In the genomic region with DNA sequence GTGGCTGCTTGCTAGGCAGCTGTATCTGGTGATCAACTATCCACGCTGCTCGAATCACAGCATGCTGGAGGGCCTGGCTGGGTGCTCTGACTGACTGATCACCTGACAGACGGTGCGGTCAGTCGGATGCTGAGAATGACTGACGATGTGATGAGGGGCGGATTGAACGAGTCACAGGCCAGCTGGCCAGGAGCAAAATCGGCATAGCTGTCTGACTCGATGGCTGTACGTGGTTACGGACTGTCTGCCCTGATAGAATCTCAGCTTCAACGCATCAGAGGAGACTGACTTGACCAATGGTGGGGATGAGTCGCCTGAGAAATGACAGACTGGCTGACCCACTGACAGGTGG, we compare ENCODE assay signal across 9 cellular contexts. TPM values are rescaled to one million over a fixed set of nuclear protein-coding genes. Genes with fewer than 3 reads are reported as not detected.
DNase-seq lines count a peak whose midpoint lies in the region; ATAC-seq and FAIRE-seq lines count a peak whose summit lies in the region.
"Had no signal": no experiment of that assay in that cellular context is flagged by ENCODE, and none has a peak within 500 bp of the region (broad histone marks: within the 10 kb centered on the region; RNA-seq: fewer than 3 reads in every experiment).

No MANE protein-coding gene starts in this region.

- H3K9me3 Mint-ChIP-seq in activated CD4-positive, alpha-beta T cell treated with anti-CD3 and anti-CD28 coated beads, Interleukin-2, amount 10 ng/mL, durations not matched to agents 7 days and 5 days = no peaks in the 10 kb centered on the region
- H3K9me3 Mint-ChIP-seq in activated CD4-positive, alpha-beta memory T cell treated with anti-CD3 and anti-CD28 coated beads, Interleukin-2, amount 10 ng/mL, durations not matched to agents 7 days and 5 days = no peaks in the 10 kb centered on the region

- H3K27ac ChIP-seq in temporal lobe (ENCODE audit: low read depth, low read length) = peak overlapping the region; percentile 88

- ATAC-seq in GM19023 (IDR thresholded peaks at IDR 0.05; ENCODE audit: unreplicated experiment) (no peak), GM19324 (IDR thresholded peaks at IDR 0.05; ENCODE audit: low FRiP score, unreplicated experiment) (no peak)

- POLR2A ChIA-PET in activated CD4-positive, alpha-beta T cell treated with anti-CD3 and anti-CD28 coated beads, Interleukin-2, amount 10 ng/mL, durations not matched to agents 7 days and 5 days (lab: Charles Lee) = no interaction called here
- POLR2A ChIA-PET in activated CD4-positive, alpha-beta memory T cell treated with anti-CD3 and anti-CD28 coated beads, Interleukin-2, amount 10 ng/mL, durations not matched to agents 7 days and 5 days (lab: Charles Lee) = interaction anchor here (1.0 to 4.5 kb wide), 12 partner anchors 11 to 221 kb away, joined by 4 to 62 read pairs (median 8); a partner anchor contains a TSS

- H3K27ac Mint-ChIP-seq in activated CD4-positive, alpha-beta T cell treated with anti-CD3 and anti-CD28 coated beads, Interleukin-2, amount 10 ng/mL, durations not matched to agents 7 days and 5 days = peak overlapping the region; percentile 98
- H3K27ac Mint-ChIP-seq in activated CD4-positive, alpha-beta memory T cell treated with anti-CD3 and anti-CD28 coated beads, Interleukin-2, amount 10 ng/mL, durations not matched to agents 7 days and 5 days = peak overlapping the region; percentile 97

- peaks cover 28% of the 10 kb centered on the region for H3K36me3 Mint-ChIP-seq in activated CD4-positive, alpha-beta T cell treated with anti-CD3 and anti-CD28 coated beads, Interleukin-2, amount 10 ng/mL, durations not matched to agents 7 days and 5 days (ENCODE audit: low read depth)
- H3K36me3 Mint-ChIP-seq in activated CD4-positive, alpha-beta memory T cell treated with anti-CD3 and anti-CD28 coated beads, Interleukin-2, amount 10 ng/mL, durations not matched to agents 7 days and 5 days (ENCODE audit: low read depth) = peaks cover 29% of the 10 kb centered on the region

- CTCF ChIA-PET in activated CD4-positive, alpha-beta T cell treated with anti-CD3 and anti-CD28 coated beads, Interleukin-2, amount 10 ng/mL, durations not matched to agents 7 days and 5 days (lab: Charles Lee) = interaction anchor here (0.8 to 1.1 kb wide), 2 partner anchors 11 to 12 kb away, joined by 3 to 4 read pairs; a partner anchor contains a TSS
- CTCF ChIA-PET in activated CD4-positive, alpha-beta memory T cell treated with anti-CD3 and anti-CD28 coated beads, Interleukin-2, amount 10 ng/mL, durations not matched to agents 7 days and 5 days (lab: Charles Lee) = interaction anchor here (1.6 to 2.0 kb wide), 2 partner anchors 42 to 47 kb away, joined by 4 to 6 read pairs; no protein-coding TSS in a partner anchor

- H3K4me1 Mint-ChIP-seq in activated CD4-positive, alpha-beta T cell treated with anti-CD3 and anti-CD28 coated beads, Interleukin-2, amount 10 ng/mL, durations not matched to agents 7 days and 5 days = peaks cover 30% of the 10 kb centered on the region
- H3K4me1 Mint-ChIP-seq in activated CD4-positive, alpha-beta memory T cell treated with anti-CD3 and anti-CD28 coated beads, Interleukin-2, amount 10 ng/mL, durations not matched to agents 7 days and 5 days = peaks cover 43% of the 10 kb centered on the region

- no peaks in the 10 kb centered on the region for H3K27me3 Mint-ChIP-seq in activated CD4-positive, alpha-beta T cell treated with anti-CD3 and anti-CD28 coated beads, Interleukin-2, amount 10 ng/mL, durations not matched to agents 7 days and 5 days
- H3K27me3 Mint-ChIP-seq in activated CD4-positive, alpha-beta memory T cell treated with anti-CD3 and anti-CD28 coated beads, Interleukin-2, amount 10 ng/mL, durations not matched to agents 7 days and 5 days = no peaks in the 10 kb centered on the region

- peak; percentile 58 for FAIRE-seq in islet of Langerhans (lab: Jason Lieb, UNC)

- H3K4me3 Mint-ChIP-seq in activated CD4-positive, alpha-beta T cell treated with anti-CD3 and anti-CD28 coated beads, Interleukin-2, amount 10 ng/mL, durations not matched to agents 7 days and 5 days = peak overlapping the region; percentile 84
- peak overlapping the region; percentile 90 for H3K4me3 Mint-ChIP-seq in activated CD4-positive, alpha-beta memory T cell treated with anti-CD3 and anti-CD28 coated beads, Interleukin-2, amount 10 ng/mL, durations not matched to agents 7 days and 5 days

- DNase-seq in activated CD4-positive, alpha-beta T cell treated with anti-CD3 and anti-CD28 coated beads, Interleukin-2, amount 10 ng/mL, durations not matched to agents 7 days and 5 days = no peak
- no peak for DNase-seq in activated CD4-positive, alpha-beta T cell treated with anti-CD3 and anti-CD28 coated beads for 1 hour
- DNase-seq in activated CD4-positive, alpha-beta memory T cell treated with anti-CD3 and anti-CD28 coated beads, Interleukin-2, amount 10 ng/mL, durations not matched to agents 7 days and 5 days = no peak
- DNase-seq in ecto neural progenitor cell (ENCODE audit: low spot score) = no peak

RNA-seq across cellular contexts. Expression of a gene that starts 1.0 kb away (rescaled TPM):
- 10 to 100 TPM; 33.4 to 33.6 TPM for total RNA-seq in activated CD4-positive, alpha-beta T cell treated with anti-CD3 and anti-CD28 coated beads, Interleukin-2, amount 10 ng/mL, durations not matched to agents 7 days and 5 days
- 10 to 100 TPM; 30.3 to 33.2 TPM for total RNA-seq in activated CD4-positive, alpha-beta memory T cell treated with anti-CD3 and anti-CD28 coated beads, Interleukin-2, amount 10 ng/mL, durations not matched to agents 7 days and 5 days
- total RNA-seq in temporal lobe = 1.7 TPM

RNA-seq across cellular contexts. Expression of a gene that starts 11.9 kb away (rescaled TPM):
- total RNA-seq in activated CD4-positive, alpha-beta T cell treated with anti-CD3 and anti-CD28 coated beads, Interleukin-2, amount 10 ng/mL, durations not matched to agents 7 days and 5 days = 100 to 1,000 TPM; 165 to 177 TPM
- 100 to 1,000 TPM; 156 to 157 TPM for total RNA-seq in activated CD4-positive, alpha-beta memory T cell treated with anti-CD3 and anti-CD28 coated beads, Interleukin-2, amount 10 ng/mL, durations not matched to agents 7 days and 5 days
- 0.74 TPM for total RNA-seq in temporal lobe
- total RNA-seq: pulmonary artery endothelial cell had no signal

Comparison
In these comparisons a context has a peak if more than half of its experiments do, and no peak if none do; other contexts are left out.
1. RNA of a gene that starts 1.0 kb away (total RNA-seq): 33.4 to 33.6 TPM in activated CD4-positive, alpha-beta T cell treated with anti-CD3 and anti-CD28 coated beads, Interleukin-2, amount 10 ng/mL, durations not matched to agents 7 days and 5 days and 30.3 to 33.2 TPM in activated CD4-positive, alpha-beta memory T cell treated with anti-CD3 and anti-CD28 coated beads, Interleukin-2, amount 10 ng/mL, durations not matched to agents 7 days and 5 days; 1.7 TPM in temporal lobe (single experiment); every median in the first group is over 10 times any median in the second.
2. RNA of a gene that starts 11.9 kb away (total RNA-seq): 165 to 177 TPM in activated CD4-positive, alpha-beta T cell treated with anti-CD3 and anti-CD28 coated beads, Interleukin-2, amount 10 ng/mL, durations not matched to agents 7 days and 5 days and 156 to 157 TPM in activated CD4-positive, alpha-beta memory T cell treated with anti-CD3 and anti-CD28 coated beads, Interleukin-2, amount 10 ng/mL, durations not matched to agents 7 days and 5 days; 0.74 TPM in temporal lobe (single experiment); every median in the first group is over 10 times any median in the second.